Comparison of ENCODE assay signal across 19 cellular contexts in genomic region chr5:178291969-178292825, GRCh38. TPM values are rescaled to one million over a fixed set of nuclear protein-coding genes. Genes with fewer than 3 reads are reported as not detected.
DNase-seq lines count a peak whose midpoint lies in the region; ATAC-seq, FAIRE-seq and TF ChIP-seq lines count a peak whose summit lies in the region.
"Had no signal": no experiment of that assay in that cellular context is flagged by ENCODE, and none has a peak within 500 bp of the region (broad histone marks: within the 10 kb centered on the region; RNA-seq: fewer than 3 reads in every experiment).

No MANE protein-coding gene starts in this region.

- H3K36me3 Mint-ChIP-seq in endodermal cell (ENCODE audit: low read depth): peaks cover 31% of the 10 kb centered on the region
- H3K36me3 Mint-ChIP-seq: CD8-positive, alpha-beta T cell had no signal

- H4K5ac ChIP-seq in IMR-90 (ENCODE audit: low read depth, low read length): no peak overlapping the region

- H2BK15ac ChIP-seq in IMR-90 (ENCODE audit: low read depth, low read length): no peak overlapping the region

- FAIRE-seq in GM12891 (lab: Jason Lieb, UNC): no peak
- FAIRE-seq: H1 had no signal

- no peak for ATAC-seq in IMR-90 (ENCODE audit: low read depth)
- no peak for ATAC-seq in mucosa of descending colon
- ATAC-seq in HG03045 (IDR thresholded peaks at IDR 0.05; ENCODE audit: unreplicated experiment): no peak
- ATAC-seq: CD8-positive, alpha-beta T cell had no signal

- no peak overlapping the region for H3K4me3 Mint-ChIP-seq in endodermal cell
- H3K4me3 Mint-ChIP-seq: B cell; CD8-positive, alpha-beta T cell; HFFc6 had no signal

- in situ Hi-C loops in IMR-90 (cut with MboI; ENCODE audit: low sequenced_read_pairs): loop anchor here (25.0 kb wide), 1 partner anchor 1195 kb away; no protein-coding TSS in a partner anchor

- H3K36me3 ChIP-seq in IMR-90 (ENCODE audit: control insufficient read depth, insufficient read depth, low read length) (no peaks in the 10 kb centered on the region), endodermal cell (ENCODE audit: control insufficient read depth, insufficient read depth, low read length) (no peaks in the 10 kb centered on the region), mucosa of descending colon (ENCODE audit: low read depth) (no peaks in the 10 kb centered on the region), suprapubic skin (no peaks in the 10 kb centered on the region)
- H3K36me3 ChIP-seq: Peyer's patch had no signal

- H3K27me3 Mint-ChIP-seq in endodermal cell (ENCODE audit: insufficient read depth): peaks cover 1% of the 10 kb centered on the region

- H3K79me1 ChIP-seq in IMR-90 (ENCODE audit: low read depth in 1 of 2, low read length in 2 of 2): no peaks in the 10 kb centered on the region

- no peak for TF ChIP-seq RAD21 in IMR-90 (IDR thresholded peaks at IDR 0.05; ENCODE audit: low read length)

- H2AK5ac ChIP-seq in IMR-90 (ENCODE audit: low read depth, low read length): no peak overlapping the region

- H3K27ac ChIP-seq in IMR-90 (ENCODE audit: insufficient read depth, low read length): no peak overlapping the region
- H3K27ac ChIP-seq in endodermal cell (ENCODE audit: low read depth, low read length): no peak overlapping the region
- no peak overlapping the region for H3K27ac ChIP-seq in suprapubic skin
- H3K27ac ChIP-seq: Peyer's patch had no signal

- no peak for DNase-seq in IMR-90
- DNase-seq in endodermal cell: peak; percentile 30
- DNase-seq in mucosa of descending colon: peak in 2 of 3 donors; percentile 6 to 15
- peak; percentile 52 to 64 for DNase-seq in suprapubic skin (ENCODE audit: low spot score in 2 of 2)
- DNase-seq in GM12891 (ENCODE audit: insufficient read length, low spot score): no peak
- no peak for DNase-seq in NCI-H2196 treated with DMSO at 0.1 percent for 48 hours (lab: John Stamatoyannopoulos, UW; ENCODE audit: unreplicated experiment)
- DNase-seq: CD8-positive, alpha-beta T cell; DND-41; GDM1; HFFc6; Kasumi-1; NCI-H187 treated with DMSO at 0.1 percent for 48 hours; NCI-H2171; NCI-H82; SIG-M5 had no signal

- no peaks in the 10 kb centered on the region for H4K20me1 ChIP-seq in IMR-90 (ENCODE audit: insufficient read depth, low read length)

- H3K56ac ChIP-seq in IMR-90 (ENCODE audit: extremely low read depth, insufficient read depth, low read length): no peak overlapping the region

- intact Hi-C loops in IMR-90 (cut with micrococcal nuclease) (no loop called here), mucosa of descending colon (cut with DNase I, micrococcal nuclease) (no loop called here)

- dilution Hi-C loops in IMR-90 (cut with HindIII; ENCODE audit: low sequenced_read_pairs, unreplicated experiment): no loop called here

- TF ChIP-seq POLR2A in IMR-90 (IDR thresholded peaks at IDR 0.05; ENCODE audit: low read depth, low read length): no peak
- no peak for TF ChIP-seq POLR2A in suprapubic skin (IDR thresholded peaks at IDR 0.05)
- no peak for TF ChIP-seq POLR2A in GM12891 (IDR thresholded peaks at IDR 0.05; ENCODE audit: low read depth, low read length)

- no peak for TF ChIP-seq EP300 in suprapubic skin (IDR thresholded peaks at IDR 0.05)

- no TSS peak for BruUV-seq in IMR-90 (replicated peaks; lab: Mats Ljungman, UMichigan)

- H3K9me3 ChIP-seq in IMR-90 (ENCODE audit: control insufficient read depth, insufficient read depth, low read length): peaks cover 10% of the 10 kb centered on the region
- H3K9me3 ChIP-seq in endodermal cell (ENCODE audit: control insufficient read depth, low read length): peaks cover 5% of the 10 kb centered on the region
- H3K9me3 ChIP-seq in mucosa of descending colon: no peaks in the 10 kb centered on the region
- H3K9me3 ChIP-seq in suprapubic skin: no peaks in the 10 kb centered on the region
- H3K9me3 ChIP-seq: Peyer's patch had no signal

- H3K14ac ChIP-seq in IMR-90 (replicated peaks; ENCODE audit: low read depth, low read length): no peak overlapping the region

- no peaks in the 10 kb centered on the region; the same call in 1 of the 2 replicates for H3K27me3 ChIP-seq in IMR-90 (ENCODE audit: control insufficient read depth, insufficient read depth, low read length)
- H3K27me3 ChIP-seq in endodermal cell (ENCODE audit: control insufficient read depth, insufficient read depth, low read length, poor library complexity, severe bottlenecking): no peaks in the 10 kb centered on the region
- H3K27me3 ChIP-seq in suprapubic skin: peaks cover 31% of the 10 kb centered on the region
- H3K27me3 ChIP-seq: Peyer's patch had no signal

- H3K4me1 ChIP-seq in IMR-90 (ENCODE audit: control insufficient read depth, insufficient read depth, low read length) (no peaks in the 10 kb centered on the region), endodermal cell (ENCODE audit: control insufficient read depth, insufficient read depth, low read length) (no peaks in the 10 kb centered on the region), mucosa of descending colon (ENCODE audit: low read depth) (no peaks in the 10 kb centered on the region), suprapubic skin (peaks cover 25% of the 10 kb centered on the region)
- H3K4me1 ChIP-seq: Peyer's patch had no signal

- TF ChIP-seq CTCF in IMR-90 (conservative IDR thresholded peaks at IDR 0.05; ENCODE audit: low read depth, low read length) (no peak), endodermal cell (conservative IDR thresholded peaks at IDR 0.05) (no peak), mucosa of descending colon (IDR thresholded peaks at IDR 0.05) (no peak), suprapubic skin (IDR thresholded peaks at IDR 0.05) (no peak)

- H2AK9ac ChIP-seq in IMR-90 (replicated peaks; ENCODE audit: low read depth, low read length, poor library complexity): no peak overlapping the region

- no peak overlapping the region for H4K8ac ChIP-seq in IMR-90 (ENCODE audit: low read depth in 2 of 2, low read length in 2 of 2)

- H3K18ac ChIP-seq in IMR-90 (ENCODE audit: low read depth, low read length): no peak overlapping the region

- H2BK120ac ChIP-seq in IMR-90 (ENCODE audit: low read depth, low read length): no peak overlapping the region

- H3K23ac ChIP-seq in IMR-90 (ENCODE audit: low read depth, low read length): no peak overlapping the region

- no peak overlapping the region for H3K27ac Mint-ChIP-seq in endodermal cell
- H3K27ac Mint-ChIP-seq: B cell; CD8-positive, alpha-beta T cell; HFFc6 had no signal

- H3K4me2 ChIP-seq in IMR-90 (ENCODE audit: low read depth, low read length): no peak overlapping the region

- CTCF ChIA-PET in IMR-90 (lab: Yijun Ruan, JAX): no interaction called here

- POLR2A ChIA-PET in IMR-90 (lab: Charles Lee; ENCODE audit: unreplicated experiment): no interaction called here

- peaks cover 3% of the 10 kb centered on the region for H3K9me3 Mint-ChIP-seq in endodermal cell
- H3K9me3 Mint-ChIP-seq: CD8-positive, alpha-beta T cell had no signal

- H3K4ac ChIP-seq in IMR-90 (ENCODE audit: low read depth, low read length): no peak overlapping the region

- H3K9ac ChIP-seq in IMR-90 (ENCODE audit: low read depth, low read length) (no peak overlapping the region), endodermal cell (ENCODE audit: extremely low read depth, low read length, poor library complexity, severe bottlenecking) (no peak overlapping the region)

- no peak overlapping the region for H4K91ac ChIP-seq in IMR-90 (ENCODE audit: insufficient read depth, low read depth, low read length)

- H3K9me1 ChIP-seq in IMR-90 (ENCODE audit: insufficient read depth, low read length): no peaks in the 10 kb centered on the region

- no peak overlapping the region for H2BK20ac ChIP-seq in IMR-90 (ENCODE audit: low read depth, low read length)

- H2AFZ ChIP-seq in IMR-90 (replicated peaks; ENCODE audit: low read length, poor library complexity): peak overlapping the region; percentile 10

- WGBS in IMR-90 (ENCODE audit: extremely low coverage in 2 of 2, insufficient read length in 1 of 2), 2 experiments: 96% methylated on average over 5 of the region's 15 CpGs; no CpG with 5 or more reads in 1 of the 2 experiments
- WGBS in endodermal cell (ENCODE audit: insufficient coverage in 1 of 2, insufficient read length in 1 of 2), 2 experiments: 92 to 97% methylated on average over 9 to 15 of the region's 15 CpGs
- 65% methylated on average over 15 of the region's 15 CpGs for WGBS in suprapubic skin

- H3K4me1 Mint-ChIP-seq in endodermal cell: peaks cover 2% of the 10 kb centered on the region
- H3K4me1 Mint-ChIP-seq: B cell had no signal

- H3K4me3 ChIP-seq in IMR-90 (ENCODE audit: insufficient read depth, low read depth, low read length) (no peak overlapping the region), endodermal cell (ENCODE audit: low read length) (no peak overlapping the region), mucosa of descending colon (no peak overlapping the region), suprapubic skin (no peak overlapping the region)
- H3K4me3 ChIP-seq: Peyer's patch had no signal

- H2BK5ac ChIP-seq in IMR-90 (ENCODE audit: low read depth, low read length, poor library complexity, severe bottlenecking): no peak overlapping the region

TF ChIP-seq in IMR-90, 13 proteins besides CTCF, POLR2A, EP300 and RAD21 (continues in another document):
- no peak for TF ChIP-seq RCOR1 (IDR thresholded peaks at IDR 0.05; ENCODE audit: insufficient replicate concordance, low read length)
- no peak for TF ChIP-seq CEBPB (IDR thresholded peaks at IDR 0.05; ENCODE audit: low read depth, low read length)
- TF ChIP-seq BHLHE40 (IDR thresholded peaks at IDR 0.05; ENCODE audit: low read depth, low read length): no peak
- TF ChIP-seq MXI1 (IDR thresholded peaks at IDR 0.05; ENCODE audit: borderline replicate concordance, low read depth, low read length): no peak
- no peak for TF ChIP-seq MAZ (IDR thresholded peaks at IDR 0.05; ENCODE audit: borderline replicate concordance, low read depth, low read length)
- TF ChIP-seq CHD1 (IDR thresholded peaks at IDR 0.05; ENCODE audit: low read depth, low read length): no peak

TF ChIP-seq in GM12891, 5 proteins besides CTCF, POLR2A, EP300 and RAD21:
- TF ChIP-seq PAX5 (IDR thresholded peaks at IDR 0.05; ENCODE audit: insufficient read depth, low read length, severe bottlenecking) (no peak), POU2F2 (IDR thresholded peaks at IDR 0.05; ENCODE audit: low read depth, low read length) (no peak), TAF1 (IDR thresholded peaks at IDR 0.05; ENCODE audit: low read depth, low read length) (no peak), SPI1 (IDR thresholded peaks at IDR 0.05; ENCODE audit: low read depth, low read length) (no peak), POLR2AphosphoS5 (IDR thresholded peaks at IDR 0.05; ENCODE audit: low read depth, low read length) (no peak)
TF ChIP-seq in GM12891: peak in this region for 0.

RNA-seq across cellular contexts. Expression of gene PHYKPL, which starts 59.6 kb away (rescaled TPM):
- total RNA-seq in IMR-90 (2012; rRNA removed): 8.6 and 10.0 TPM in 2 replicates
- polyA plus RNA-seq in IMR-90 (2012; rRNA removed): 24.5 and 25.5 TPM in 2 replicates
- 11.2 and 15.3 TPM in 2 replicates for polyA plus RNA-seq in IMR-90 (2012; cell fraction: cytosol; rRNA removed)
- polyA plus RNA-seq in IMR-90 (2012; cell fraction: nucleus; rRNA removed; ENCODE audit: low replicate concordance): 124 and 147 TPM in 2 replicates
- total RNA-seq in endodermal cell: 10 to 100 TPM; 59.9 to 82.5 TPM
- polyA plus RNA-seq in endodermal cell (2013, experiment 1 of 2): 40.5 TPM
- polyA plus RNA-seq in endodermal cell (2013, experiment 2 of 2): 37.3 TPM
- total RNA-seq in mucosa of descending colon: 100 to 1,000 TPM; 179 to 331 (median 194) TPM
- 10 to 100 TPM; 27.1 to 50.5 (median 35.7) TPM for total RNA-seq in suprapubic skin
- 24.9 TPM for polyA plus RNA-seq in GM12891 (2012; ENCODE audit: low read depth, missing spikeins)

Comparison
In these comparisons a context has a peak if more than half of its experiments do, and no peak if none do; other contexts are left out.
1. DNase-seq: peak in endodermal cell (single experiment), mucosa of descending colon (2 of 3) and suprapubic skin (2 of 2); none in IMR-90 (single experiment), GM12891 (single experiment) and NCI-H2196 treated with DMSO at 0.1 percent for 48 hours (single experiment).